In the genomic region with DNA sequence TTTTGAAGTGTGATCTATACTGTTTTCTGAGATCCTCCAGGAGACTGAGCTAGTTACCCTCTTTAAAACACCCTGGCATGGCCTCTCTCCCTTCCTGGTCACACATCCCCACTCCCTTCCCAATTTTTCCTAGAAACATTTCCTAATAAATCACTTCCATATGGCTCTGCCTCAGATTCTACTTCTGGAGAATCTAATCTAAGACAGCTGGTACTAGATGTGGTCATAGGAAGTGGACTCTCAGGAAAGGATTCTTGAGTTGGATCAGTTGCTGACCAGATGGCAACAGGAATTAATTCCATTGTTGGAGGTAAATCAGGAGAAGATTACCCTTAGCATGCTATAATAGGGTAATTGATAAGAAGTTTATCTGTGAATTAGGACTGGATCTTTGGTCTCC, we compare ENCODE assay signal across 17 cellular contexts.
"Had no signal": no experiment of that assay in that cellular context is flagged by ENCODE, and none has a peak within 500 bp of the region (broad histone marks: within the 10 kb centered on the region; RNA-seq: fewer than 3 reads in every experiment).

No MANE protein-coding gene starts in this region.

- ATAC-seq: effector memory CD8-positive, alpha-beta T cell; left lobe of liver; pancreas had no signal

- H3K27me3 ChIP-seq: ascending aorta, hepatocyte, pancreas, stomach, testis, upper lobe of left lung had no signal

- H3K4me3 ChIP-seq: ascending aorta, hepatocyte, pancreas, stomach, testis, upper lobe of left lung had no signal

- H3K9me3 ChIP-seq: ascending aorta, pancreas, stomach, testis, upper lobe of left lung had no signal

- H3K4me1 ChIP-seq: ascending aorta, pancreas, stomach, testis, upper lobe of left lung had no signal

- H3K36me3 ChIP-seq: ascending aorta, pancreas, stomach, upper lobe of left lung had no signal

- DNase-seq: activated CD4-positive, alpha-beta T cell treated with anti-CD3 and anti-CD28 coated beads, Interleukin-2, amount 10 ng/mL, durations not matched to agents 7 days and 5 days; activated CD4-positive, CD25-positive, alpha-beta regulatory T cell; activated CD8-positive, alpha-beta memory T cell treated with anti-CD3 and anti-CD28 coated beads for 24 hours; activated naive CD4-positive, alpha-beta T cell; dermis blood vessel endothelial cell; effector memory CD8-positive, alpha-beta T cell; naive B cell; pancreas; stimulated activated CD4-positive, alpha-beta T cell treated with anti-CD3 and anti-CD28 coated beads, Interleukin-12 subunit alpha, Interleukin-12 subunit beta, amount 100 ng/mL, for 4 hours; stimulated activated CD4-positive, alpha-beta T cell treated with anti-CD3 and anti-CD28 coated beads, Interleukin-2, amount 100 ng/mL, for 24 hours; stomach; testis; upper lobe of left lung had no signal

- H3K27ac ChIP-seq: ascending aorta, epithelial cell of prostate, hepatocyte, pancreas, stomach, testis, upper lobe of left lung had no signal
